8 cellular contexts compared by ENCODE assay signal in the genomic region with DNA sequence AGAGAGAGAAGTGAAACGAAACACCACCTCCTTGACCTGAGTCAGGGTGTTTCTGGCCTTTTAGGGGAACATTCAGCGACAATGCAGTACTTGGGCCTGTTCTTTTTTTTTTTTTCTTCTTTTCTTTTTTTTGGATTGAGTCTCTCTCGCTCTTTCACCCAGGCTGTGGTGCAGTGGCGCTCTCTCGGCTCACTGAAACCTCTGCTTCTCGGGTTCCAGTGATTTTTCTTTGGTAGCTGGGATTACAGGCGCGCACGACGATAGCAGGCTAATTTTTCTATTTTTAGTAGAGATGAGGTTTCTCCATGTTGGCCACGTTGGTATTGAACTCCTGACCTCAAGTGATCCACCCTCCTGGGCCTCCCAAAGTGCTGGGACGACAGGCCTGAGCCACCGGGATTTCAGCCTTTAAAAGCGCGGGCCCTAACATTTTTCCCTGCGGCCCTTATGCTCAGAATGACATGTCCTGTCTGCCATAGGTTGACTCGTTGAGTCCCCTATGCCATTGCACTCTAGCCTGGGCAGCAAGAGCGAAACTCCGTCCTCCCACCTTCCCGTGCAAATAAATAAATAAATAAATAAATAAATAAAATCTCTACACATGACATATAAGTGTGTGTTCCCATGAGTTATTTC.
DNase-seq lines count a peak whose midpoint lies in the region; ATAC-seq, FAIRE-seq and TF ChIP-seq lines count a peak whose summit lies in the region.
"Not testable (repeated sequence)": the region's sequence is repeated elsewhere in the genome, so short reads cannot be mapped to it uniquely, and the experiment has no call there.

No MANE protein-coding gene starts in this region.

- peaks cover 90% of the 10 kb centered on the region for H3K9me3 Mint-ChIP-seq in endothelial cell (ENCODE audit: unreplicated experiment)

- 49% methylated on average over 20 of the region's 20 CpGs for WGBS in A549 (ENCODE audit: missing lambda C conversion rate)
- WGBS in esophagus muscularis mucosa, result 75% methylated on average over 20 of the region's 20 CpGs
- 79 to 84% (median 80%) methylated on average over 20 of the region's 20 CpGs for WGBS in spleen, 5 donors

- TF ChIP-seq EP300 in A549 (IDR thresholded peaks at IDR 0.05); esophagus muscularis mucosa (IDR thresholded peaks at IDR 0.05): not testable (repeated sequence)

- H3K27ac ChIP-seq in A549; RWPE2 (ENCODE audit: poor library complexity, severe bottlenecking); esophagus muscularis mucosa (replicated peaks in 1 of 4); kidney (ENCODE audit: low read depth in 2 of 2, low read length in 2 of 2); spleen; vagina: not testable (repeated sequence)

- H3K4me3 Mint-ChIP-seq in endothelial cell (ENCODE audit: unreplicated experiment), result peak overlapping the region; percentile 5

- TF ChIP-seq POLR2A in A549 (IDR thresholded peaks at IDR 0.05; ENCODE audit: low read length); esophagus muscularis mucosa (IDR thresholded peaks at IDR 0.05; ENCODE audit: low read depth); spleen (IDR thresholded peaks at IDR 0.05); vagina (IDR thresholded peaks at IDR 0.05): not testable (repeated sequence)

- not testable (repeated sequence) for H3K27ac Mint-ChIP-seq in endothelial cell (ENCODE audit: unreplicated experiment)

- DNase-seq in A549 (ENCODE audit: low read depth in 1 of 2, low spot score in 1 of 2); endothelial cell (ENCODE audit: low spot score): not testable (repeated sequence)
- peak; percentile 19 for DNase-seq in RWPE2 (ENCODE audit: low spot score)
- DNase-seq in esophagus muscularis mucosa (ENCODE audit: extremely low spot score), result peak; percentile 79
- DNase-seq in kidney, result peak; percentile 14
- peak; percentile 21 for DNase-seq in spleen
- DNase-seq in ureter (ENCODE audit: low spot score), result peak; percentile 38
- DNase-seq in vagina (ENCODE audit: extremely low spot score in 2 of 2), result peak; percentile 67 to 89

- TF ChIP-seq RAD21 in A549 (conservative IDR thresholded peaks at IDR 0.05 in 1 of 2, IDR thresholded peaks at IDR 0.05 in 1 of 2), result not testable (repeated sequence)

- POLR2A ChIA-PET in A549 (lab: Yijun Ruan, JAX), result not testable (repeated sequence)

- not testable (repeated sequence) for TF ChIP-seq CTCF in A549 (IDR thresholded peaks at IDR 0.05); RWPE2 (IDR thresholded peaks at IDR 0.05; ENCODE audit: poor library complexity, severe bottlenecking); endothelial cell (IDR thresholded peaks at IDR 0.05; ENCODE audit: unreplicated experiment); esophagus muscularis mucosa (IDR thresholded peaks at IDR 0.05); kidney (IDR thresholded peaks at IDR 0.05; ENCODE audit: borderline replicate concordance, extremely low read depth, insufficient read depth); spleen (IDR thresholded peaks at IDR 0.05 in 8 of 11, conservative IDR thresholded peaks at IDR 0.05 in 3 of 11); vagina (IDR thresholded peaks at IDR 0.05)

- H3K27me3 ChIP-seq in RWPE2 (ENCODE audit: insufficient read depth, poor library complexity, severe bottlenecking); esophagus muscularis mucosa; spleen (replicated peaks in 1 of 7); vagina: not testable (repeated sequence)

- H3K4me1 ChIP-seq in A549; RWPE2 (ENCODE audit: insufficient read depth, poor library complexity, severe bottlenecking); esophagus muscularis mucosa; kidney (ENCODE audit: control insufficient read depth in 1 of 2, insufficient read depth in 1 of 2, low read depth in 1 of 2, low read length in 2 of 2); spleen; vagina: not testable (repeated sequence)

- not testable (repeated sequence) for H3K9me3 ChIP-seq in A549; RWPE2 (ENCODE audit: severe bottlenecking); kidney (ENCODE audit: control insufficient read depth in 1 of 2, low read length in 2 of 2); vagina
- H3K9me3 ChIP-seq in esophagus muscularis mucosa (peaks cover 0 to 65% (median 38%) of the 10 kb centered on the region in 4 donors), spleen (peaks cover 8 to 100% (median 87%) of the 10 kb centered on the region in 8 donors)

- H3K4me1 Mint-ChIP-seq in endothelial cell (ENCODE audit: unreplicated experiment), result not testable (repeated sequence)

- CTCF ChIA-PET in A549 (lab: Yijun Ruan, JAX), result not testable (repeated sequence)

- peaks cover 74% of the 10 kb centered on the region for H3K36me3 Mint-ChIP-seq in endothelial cell (ENCODE audit: low read depth, unreplicated experiment)

- H3K27me3 Mint-ChIP-seq in endothelial cell (ENCODE audit: unreplicated experiment), result peaks cover 61% of the 10 kb centered on the region

- H3K4me3 ChIP-seq in A549; RWPE2 (ENCODE audit: severe bottlenecking); esophagus muscularis mucosa; kidney (ENCODE audit: low read length in 2 of 2); spleen; vagina: not testable (repeated sequence)

- H3K9ac ChIP-seq in kidney (ENCODE audit: low read length in 2 of 2), result not testable (repeated sequence)

- H3K36me3 ChIP-seq in RWPE2 (ENCODE audit: low read depth); esophagus muscularis mucosa; kidney (ENCODE audit: control insufficient read depth in 1 of 2, insufficient read depth in 2 of 2, low read length in 2 of 2); spleen; vagina: not testable (repeated sequence)

- not testable (repeated sequence) for FAIRE-seq in A549 (lab: Jason Lieb, UNC); kidney (lab: Jason Lieb, UNC)

- ATAC-seq in A549; RWPE2 (ENCODE audit: low read depth): not testable (repeated sequence)

- peak overlapping the region; percentile 14; the same call in 1 of the 3 replicates for H3K4me2 ChIP-seq in A549

- intact Hi-C loops in esophagus muscularis mucosa (cut with DNase I); kidney (cut with DNase I); spleen (cut with DNase I; ENCODE audit: low total_unique reads); vagina (cut with DNase I): not testable (repeated sequence)
